Comparison of ENCODE assay signal across 8 cellular contexts in genomic region chr17:80791758-80792284, GRCh38.
A peak's percentile ranks its signal among the peaks of the same experiment; 100 is the strongest.
DNase-seq lines count a peak whose midpoint lies in the region; ATAC-seq and TF ChIP-seq lines count a peak whose summit lies in the region.

No MANE protein-coding gene starts in this region.

- peak overlapping the region in 2 of 3 donors; percentile 41 to 52 for H3K4me3 ChIP-seq in skeletal muscle tissue (ENCODE audit: low read length in 3 of 3)

- H3K27ac Mint-ChIP-seq in activated T-helper 17 cell treated with anti-CD3 and anti-CD28 coated beads, Interleukin-2, amount 50 U/mL, for 72 hours = peak overlapping the region; percentile 95

- peak; percentile 39 to 82 for ATAC-seq in left cardiac atrium
- ATAC-seq in Right ventricle myocardium superior (ENCODE audit: poor library complexity) = no peak
- peak; percentile 70 for ATAC-seq in activated T-helper 17 cell treated with anti-CD3 and anti-CD28 coated beads, Interleukin-2, amount 50 U/mL, for 72 hours (replicated peaks)
- ATAC-seq in foreskin keratinocyte = peak; percentile 81
- no peak for ATAC-seq in HG03521 (IDR thresholded peaks at IDR 0.05; ENCODE audit: unreplicated experiment)

- H3K27me3 ChIP-seq in foreskin keratinocyte (no peaks in the 10 kb centered on the region), skeletal muscle tissue (ENCODE audit: control insufficient read depth in 3 of 3, insufficient read depth in 3 of 3, low read length in 3 of 3) (no peaks in the 10 kb centered on the region)

- TF ChIP-seq CTCF in foreskin keratinocyte (conservative IDR thresholded peaks at IDR 0.05) = no peak

- peak overlapping the region; percentile 15 to 60 (median 18) for H3K9ac ChIP-seq in skeletal muscle tissue (ENCODE audit: low read depth in 1 of 3, low read length in 3 of 3)

- H3K4me1 Mint-ChIP-seq in activated T-helper 17 cell treated with anti-CD3 and anti-CD28 coated beads, Interleukin-2, amount 50 U/mL, for 72 hours = peaks cover 68% of the 10 kb centered on the region

- H3K27me3 Mint-ChIP-seq in activated T-helper 17 cell treated with anti-CD3 and anti-CD28 coated beads, Interleukin-2, amount 50 U/mL, for 72 hours = no peaks in the 10 kb centered on the region

- intact Hi-C loops in left cardiac atrium (cut with DNase I) (no loop called here), Right ventricle myocardium superior (cut with DNase I) (no loop called here)

- H3K9me3 ChIP-seq in skeletal muscle tissue (ENCODE audit: control insufficient read depth in 3 of 3, low read length in 3 of 3) = no peaks in the 10 kb centered on the region

- H3K4me3 Mint-ChIP-seq in activated T-helper 17 cell treated with anti-CD3 and anti-CD28 coated beads, Interleukin-2, amount 50 U/mL, for 72 hours = peak overlapping the region; percentile 82

- peaks cover 9% of the 10 kb centered on the region for H3K9me3 Mint-ChIP-seq in activated T-helper 17 cell treated with anti-CD3 and anti-CD28 coated beads, Interleukin-2, amount 50 U/mL, for 72 hours

- peak; percentile 80 for DNase-seq in left cardiac atrium
- no peak for DNase-seq in Right ventricle myocardium superior
- DNase-seq in foreskin keratinocyte = peak; percentile 65 to 81
- no peak for DNase-seq in NCI-H2227 treated with DMSO at 0.1 percent for 48 hours (lab: John Stamatoyannopoulos, UW)
- no peak for DNase-seq in NCI-H1048 (lab: John Stamatoyannopoulos, UW)

- H3K27ac ChIP-seq in foreskin keratinocyte (peak overlapping the region; percentile 47), skeletal muscle tissue (ENCODE audit: low read depth, low read length) (peak overlapping the region; percentile 82)

- no peaks in the 10 kb centered on the region for H3K36me3 ChIP-seq in skeletal muscle tissue (ENCODE audit: control insufficient read depth in 3 of 3, insufficient read depth in 3 of 3, low read length in 3 of 3)

- H3K36me3 Mint-ChIP-seq in activated T-helper 17 cell treated with anti-CD3 and anti-CD28 coated beads, Interleukin-2, amount 50 U/mL, for 72 hours (ENCODE audit: low read depth) = peaks cover 69% of the 10 kb centered on the region

- H3K4me1 ChIP-seq in foreskin keratinocyte (peaks cover 25% of the 10 kb centered on the region), skeletal muscle tissue (ENCODE audit: control insufficient read depth in 3 of 3, insufficient read depth in 3 of 3, low read length in 3 of 3) (peaks cover 50 to 71% (median 56%) of the 10 kb centered on the region in 3 donors)

Comparison
In these comparisons a context has a peak if more than half of its experiments do, and no peak if none do; other contexts are left out.
1. ATAC-seq: peak in left cardiac atrium (2 of 2), activated T-helper 17 cell treated with anti-CD3 and anti-CD28 coated beads, Interleukin-2, amount 50 U/mL, for 72 hours (single experiment) and foreskin keratinocyte (single experiment); none in Right ventricle myocardium superior (single experiment) and HG03521 (single experiment).
2. DNase-seq: peak in left cardiac atrium (single experiment) and foreskin keratinocyte (2 of 2); none in Right ventricle myocardium superior (single experiment), NCI-H2227 treated with DMSO at 0.1 percent for 48 hours (single experiment) and NCI-H1048 (single experiment).